In the genomic region with DNA sequence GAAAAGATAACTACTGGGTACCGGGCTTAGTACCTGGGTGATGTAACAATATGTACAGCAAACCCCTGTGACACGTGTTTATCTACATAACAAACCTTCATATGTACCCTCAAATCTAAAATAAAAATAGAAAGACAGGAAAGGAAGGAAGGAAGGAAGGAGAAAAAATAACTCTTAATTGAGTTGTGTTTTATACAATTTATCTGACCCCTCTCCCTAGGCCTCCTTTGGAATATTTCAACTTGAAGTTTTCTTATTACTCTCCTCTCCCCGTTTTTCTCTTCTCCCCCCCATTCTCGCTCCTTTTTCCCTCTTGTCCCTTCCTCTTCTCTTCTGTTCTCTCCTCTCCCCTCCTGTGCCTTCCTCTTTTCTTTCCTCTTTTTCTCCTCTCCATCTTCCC, we compare ENCODE assay signal across 28 cellular contexts.
"Had no signal": no experiment of that assay in that cellular context is flagged by ENCODE, and none has a peak within 500 bp of the region (broad histone marks: within the 10 kb centered on the region; RNA-seq: fewer than 3 reads in every experiment).

No MANE protein-coding gene starts in this region.

- H3K4me3 ChIP-seq: neural progenitor cell, ovary, psoas muscle, skin epidermis, smooth muscle cell, spleen, suprapubic skin, testis, tibial artery, transverse colon, upper lobe of right lung, uterus had no signal

- H3K4me2 ChIP-seq: neural progenitor cell, smooth muscle cell had no signal

- H3K4me1 ChIP-seq: parathyroid adenoma, psoas muscle, suprapubic skin, testis, tibial artery, transverse colon, upper lobe of right lung, uterus had no signal

- DNase-seq: natural killer cell; occipital lobe; ovary; posterior cingulate gyrus; psoas muscle; right cardiac atrium; spleen; stimulated activated CD4-positive, alpha-beta T cell treated with anti-CD3 and anti-CD28 coated beads, Interleukin-12 subunit alpha, Interleukin-12 subunit beta, amount 100 ng/mL, for 4 hours; stimulated activated CD4-positive, alpha-beta T cell treated with anti-CD3 and anti-CD28 coated beads, Interleukin-1b, Interleukin-23, amount 100 ng/mL, for 48 hours; stimulated activated CD4-positive, alpha-beta T cell treated with anti-CD3 and anti-CD28 coated beads, Interleukin-4, amount 100 ng/mL, for 1 hour; stimulated activated CD4-positive, alpha-beta T cell treated with anti-CD3 and anti-CD28 coated beads, Interleukin-4, amount 100 ng/mL, for 4 hours; stimulated activated CD8-positive, alpha-beta memory T cell treated with anti-CD3 and anti-CD28 coated beads, Interleukin-4, amount 100 ng/mL, for 48 hours; stimulated activated naive CD4-positive, alpha-beta T cell; stimulated activated naive CD8-positive, alpha-beta T cell treated with anti-CD3 and anti-CD28 coated beads, Interleukin-15, amount 100 ng/mL, for 72 hours; stimulated activated naive CD8-positive, alpha-beta T cell treated with anti-CD3 and anti-CD28 coated beads, Interleukin-15, Interleukin-2, amounts not matched to agents 100 U/mL and 50 U/mL, for 24 hours; substantia nigra; testis; tibial artery; transverse colon; upper lobe of right lung; uterus had no signal

- H3K9ac ChIP-seq: neural progenitor cell, parathyroid adenoma had no signal

- H2AFZ ChIP-seq: neural progenitor cell, parathyroid adenoma had no signal

- H3K79me2 ChIP-seq: parathyroid adenoma had no signal

- H3K27ac ChIP-seq: neural progenitor cell, ovary, parathyroid adenoma, psoas muscle, skin epidermis, spleen, suprapubic skin, testis, tibial artery, transverse colon, upper lobe of right lung, uterus had no signal

- H3K36me3 ChIP-seq: neural progenitor cell, ovary, spleen, suprapubic skin, tibial artery, transverse colon, upper lobe of right lung, uterus had no signal

- H3K9me3 ChIP-seq: ovary, psoas muscle, spleen, suprapubic skin, testis, tibial artery, transverse colon, upper lobe of right lung, uterus had no signal

- ATAC-seq: natural killer cell; psoas muscle; right cardiac atrium; sciatic nerve; stimulated activated memory B cell treated with anti-CD40 and anti-IgM and Interleukin-4, amounts not matched to agents 10 μg/mL and 1 μg/mL and 100 μg/mL, for 72 hours; stimulated activated naive CD8-positive, alpha-beta T cell treated with anti-CD3 and anti-CD28 coated beads, Interleukin-15, amount 100 ng/mL, for 72 hours; stimulated activated naive CD8-positive, alpha-beta T cell treated with anti-CD3 and anti-CD28 coated beads, Interleukin-15, Interleukin-2, amounts not matched to agents 100 U/mL and 50 U/mL, for 24 hours; upper lobe of right lung had no signal

- H3K27me3 ChIP-seq: neural progenitor cell, ovary, spleen, suprapubic skin, testis, tibial artery, transverse colon, upper lobe of right lung, uterus had no signal
